ENCODE assay signal across 22 cellular contexts in genomic region chr2:14896280-14896679, GRCh38.
"Had no signal": no experiment of that assay in that cellular context is flagged by ENCODE, and none has a peak within 500 bp of the region (broad histone marks: within the 10 kb centered on the region; RNA-seq: fewer than 3 reads in every experiment).

No MANE protein-coding gene starts in this region.

- H2AFZ ChIP-seq: parathyroid adenoma had no signal

- H3K9ac ChIP-seq: parathyroid adenoma had no signal

- H3K27ac Mint-ChIP-seq: immature natural killer cell; memory B cell; natural killer cell; progenitor cell of endocrine pancreas; stimulated activated memory B cell treated with anti-CD40 and anti-IgM and Interleukin-4, amounts not matched to agents 10 μg/mL and 1 μg/mL and 100 μg/mL, for 72 hours had no signal

- H3K4me1 ChIP-seq: foreskin keratinocyte, parathyroid adenoma, right atrium auricular region, spleen, tibial nerve, upper lobe of left lung had no signal

- H3K4me3 Mint-ChIP-seq: immature natural killer cell; memory B cell; natural killer cell; neural crest cell; stimulated activated memory B cell treated with anti-CD40 and anti-IgM and Interleukin-4, amounts not matched to agents 10 μg/mL and 1 μg/mL and 100 μg/mL, for 72 hours had no signal

- H3K9me3 Mint-ChIP-seq: neural crest cell; stimulated activated memory B cell treated with anti-CD40 and anti-IgM and Interleukin-4, amounts not matched to agents 10 μg/mL and 1 μg/mL and 100 μg/mL, for 72 hours had no signal

- H3K36me3 Mint-ChIP-seq: immature natural killer cell; memory B cell; natural killer cell; stimulated activated memory B cell treated with anti-CD40 and anti-IgM and Interleukin-4, amounts not matched to agents 10 μg/mL and 1 μg/mL and 100 μg/mL, for 72 hours had no signal

- H3K9me3 ChIP-seq: neutrophil, right atrium auricular region, spleen, thoracic aorta, upper lobe of left lung had no signal

- ATAC-seq: foreskin keratinocyte; natural killer cell; sciatic nerve; stimulated activated memory B cell treated with anti-CD40 and anti-IgM and Interleukin-4, amounts not matched to agents 10 μg/mL and 1 μg/mL and 100 μg/mL, for 72 hours; stimulated activated naive CD8-positive, alpha-beta T cell treated with anti-CD3 and anti-CD28 coated beads, Interleukin-15, Interleukin-2, amounts not matched to agents 100 U/mL and 50 U/mL, for 24 hours had no signal

- H3K27me3 Mint-ChIP-seq: progenitor cell of endocrine pancreas had no signal

- H3K27me3 ChIP-seq: dorsolateral prefrontal cortex, foreskin keratinocyte, neutrophil, right atrium auricular region, spleen, tibial nerve, upper lobe of left lung had no signal

- H3K4me3 ChIP-seq: dorsolateral prefrontal cortex, lung, right atrium auricular region, spleen, thoracic aorta, tibial nerve, upper lobe of left lung had no signal

- H3K79me2 ChIP-seq: parathyroid adenoma had no signal

- H3K27ac ChIP-seq: foreskin keratinocyte, neutrophil, parathyroid adenoma, right atrium auricular region, spleen, thoracic aorta, tibial nerve, upper lobe of left lung had no signal

- H3K36me3 ChIP-seq: neutrophil, right atrium auricular region, spleen, thoracic aorta, tibial nerve, upper lobe of left lung had no signal

- DNase-seq: dorsolateral prefrontal cortex; effector CD4-positive, alpha-beta T cell; foreskin keratinocyte; glutamatergic neuron; immature natural killer cell; natural killer cell; spleen; stimulated activated CD4-positive, alpha-beta T cell treated with anti-CD3 and anti-CD28 coated beads, Interleukin-4, amount 100 ng/mL, for 4 hours; stimulated activated naive CD8-positive, alpha-beta T cell treated with anti-CD3 and anti-CD28 coated beads, Interleukin-15, Interleukin-2, amounts not matched to agents 100 U/mL and 50 U/mL, for 24 hours; substantia nigra; upper lobe of left lung had no signal

- H3K4me1 Mint-ChIP-seq: immature natural killer cell; memory B cell; natural killer cell; neural crest cell; stimulated activated memory B cell treated with anti-CD40 and anti-IgM and Interleukin-4, amounts not matched to agents 10 μg/mL and 1 μg/mL and 100 μg/mL, for 72 hours had no signal
